15 cellular contexts compared by ENCODE assay signal in genomic region chr13:40681341-40682051, GRCh38. TPM values are rescaled to one million over a fixed set of nuclear protein-coding genes. Genes with fewer than 3 reads are reported as not detected.
DNase-seq lines count a peak whose midpoint lies in the region; ATAC-seq and TF ChIP-seq lines count a peak whose summit lies in the region.
"Had no signal": no experiment of that assay in that cellular context is flagged by ENCODE, and none has a peak within 500 bp of the region (broad histone marks: within the 10 kb centered on the region; RNA-seq: fewer than 3 reads in every experiment).

No MANE protein-coding gene starts in this region.

- no peak overlapping the region for H3K27ac ChIP-seq in left ventricle myocardium inferior (replicated peaks)
- H3K27ac ChIP-seq in upper lobe of right lung = no peak overlapping the region

- intact Hi-C loops in Right ventricle myocardium superior (cut with DNase I) = loop anchor here (2.0 to 10.0 kb wide), 2 partner anchors 611 to 987 kb away; no protein-coding TSS in a partner anchor
- intact Hi-C loops in left ventricle myocardium inferior (cut with micrococcal nuclease) = loop anchor here (5.0 to 10.0 kb wide), 3 partner anchors 614 to 997 kb away; no protein-coding TSS in a partner anchor
- intact Hi-C loops in upper lobe of right lung (cut with DNase I) = loop anchor here (5.0 to 10.0 kb wide), 2 partner anchors 609 to 987 kb away; no protein-coding TSS in a partner anchor

- peaks cover 18% of the 10 kb centered on the region for H3K4me1 ChIP-seq in left ventricle myocardium inferior
- H3K4me1 ChIP-seq in upper lobe of right lung = no peaks in the 10 kb centered on the region

- H3K4me3 ChIP-seq in left ventricle myocardium inferior (no peak overlapping the region), iPS-18c (ENCODE audit: insufficient read depth, low read depth, low read length) (peak overlapping the region; percentile 12; the same call in 1 of the 2 replicates), upper lobe of right lung (no peak overlapping the region)
- H3K4me3 ChIP-seq: tibial nerve had no signal

- TF ChIP-seq CTCF in left ventricle myocardium inferior (IDR thresholded peaks at IDR 0.05; ENCODE audit: borderline replicate concordance) (no peak), upper lobe of right lung (IDR thresholded peaks at IDR 0.05) (no peak)

- H3K36me3 ChIP-seq in left ventricle myocardium inferior = no peaks in the 10 kb centered on the region
- H3K36me3 ChIP-seq in upper lobe of right lung = no peaks in the 10 kb centered on the region
- H3K36me3 ChIP-seq: tibial nerve had no signal

- DNase-seq in Right ventricle myocardium superior (no peak), left ventricle myocardium inferior (no peak), UCSD-AML1 (lab: John Stamatoyannopoulos, UW; ENCODE audit: unreplicated experiment) (peak; percentile 48), upper lobe of right lung (no peak), NCI-H526 (lab: John Stamatoyannopoulos, UW) (no peak)
- no peak for DNase-seq in activated CD4-positive, CD25-positive, alpha-beta regulatory T cell (lab: John Stamatoyannopoulos, UW)
- DNase-seq: activated naive CD4-positive, alpha-beta T cell treated with anti-CD3 and anti-CD28 coated beads for 36 hours; AML-193; IMR-90; mesenchymal stem cell; NCI-H2107; retina had no signal

- ATAC-seq in Right ventricle myocardium superior (ENCODE audit: poor library complexity) (peak; percentile 55), upper lobe of right lung (peak; percentile 54), HG02870 (IDR thresholded peaks at IDR 0.05; ENCODE audit: unreplicated experiment) (no peak)

- no peaks in the 10 kb centered on the region for H3K9me3 ChIP-seq in left ventricle myocardium inferior (replicated peaks)
- H3K9me3 ChIP-seq in iPS-18c (ENCODE audit: control insufficient read depth, insufficient read depth, low read length) = no peaks in the 10 kb centered on the region
- no peaks in the 10 kb centered on the region for H3K9me3 ChIP-seq in upper lobe of right lung
- H3K9me3 ChIP-seq: tibial nerve had no signal

- no peaks in the 10 kb centered on the region for H3K27me3 ChIP-seq in left ventricle myocardium inferior (ENCODE audit: low read depth)
- H3K27me3 ChIP-seq in upper lobe of right lung = no peaks in the 10 kb centered on the region
- H3K27me3 ChIP-seq: tibial nerve had no signal

RNA-seq across cellular contexts. Expression of gene FOXO1, which starts 15.1 kb away (rescaled TPM):
- 14.4 TPM for total RNA-seq in Right ventricle myocardium superior
- total RNA-seq in left ventricle myocardium inferior = 13.2 TPM
- total RNA-seq in upper lobe of right lung = 29.4 TPM
